16 cellular contexts compared by ENCODE assay signal in genomic region chr9:127390243-127390535, GRCh38.
"Had no signal": no experiment of that assay in that cellular context is flagged by ENCODE, and none has a peak within 500 bp of the region (broad histone marks: within the 10 kb centered on the region; RNA-seq: fewer than 3 reads in every experiment).

No MANE protein-coding gene starts in this region.

- H3K4me3 Mint-ChIP-seq: activated B cell treated with CpG ODN at 0.5 μM for 24 hours; activated CD4-positive, alpha-beta T cell treated with anti-CD3 and anti-CD28 coated beads, Interleukin-2, amount 10 ng/mL, durations not matched to agents 24 days and 14 days; activated naive CD8-positive, alpha-beta T cell treated with anti-CD3 and anti-CD28 coated beads, Interleukin-2, amount 50 U/mL, for 24 hours; activated T-helper 1 cell treated with anti-CD3 and anti-CD28 coated beads, Interleukin-12 subunit alpha, Interleukin-12 subunit beta, Interleukin-2, Interleukin-4 antibody, amounts not matched to agents 30 ng/mL and 10 ng/mL and 1 ng/mL, durations not matched to agents 14 hours and 24 hours and 36 hours; dendritic cell treated with granulocyte-macrophage colony-stimulating factor and Interleukin-4, amounts not matched to agents 40 ng/mL and 50 ng/mL, for 4 days; naive B cell; stimulated activated memory B cell treated with anti-CD40 and anti-IgM and Interleukin-4, amounts not matched to agents 10 μg/mL and 1 μg/mL and 100 μg/mL, for 72 hours had no signal

- DNase-seq: activated B cell treated with CpG ODN at 0.5 μM for 24 hours; activated CD8-positive, alpha-beta memory T cell treated with anti-CD3 and anti-CD28 coated beads for 24 hours; activated naive CD4-positive, alpha-beta T cell treated with Interleukin-2 at 50 U/mL for 16 hours; activated naive CD8-positive, alpha-beta T cell treated with anti-CD3 and anti-CD28 coated beads, Interleukin-2, amount 50 U/mL, for 24 hours; aorta; effector memory CD4-positive, alpha-beta T cell; foreskin fibroblast; hypothalamus; kidney; left lung; mammary epithelial cell; naive B cell had no signal

- H3K27ac Mint-ChIP-seq: activated B cell treated with CpG ODN at 0.5 μM for 24 hours; activated naive CD8-positive, alpha-beta T cell treated with anti-CD3 and anti-CD28 coated beads, Interleukin-2, amount 50 U/mL, for 24 hours; activated T-helper 1 cell treated with anti-CD3 and anti-CD28 coated beads, Interleukin-12 subunit alpha, Interleukin-12 subunit beta, Interleukin-2, Interleukin-4 antibody, amounts not matched to agents 30 ng/mL and 10 ng/mL and 1 ng/mL, durations not matched to agents 14 hours and 24 hours and 36 hours; dendritic cell treated with granulocyte-macrophage colony-stimulating factor and Interleukin-4, amounts not matched to agents 40 ng/mL and 50 ng/mL, for 4 days; stimulated activated memory B cell treated with anti-CD40 and anti-IgM and Interleukin-4, amounts not matched to agents 10 μg/mL and 1 μg/mL and 100 μg/mL, for 72 hours had no signal

- H3K9me3 Mint-ChIP-seq: activated B cell treated with CpG ODN at 0.5 μM for 24 hours; activated CD4-positive, alpha-beta T cell treated with anti-CD3 and anti-CD28 coated beads, Interleukin-2, amount 10 ng/mL, durations not matched to agents 24 days and 14 days; activated naive CD8-positive, alpha-beta T cell treated with anti-CD3 and anti-CD28 coated beads, Interleukin-2, amount 50 U/mL, for 24 hours; activated T-helper 1 cell treated with anti-CD3 and anti-CD28 coated beads, Interleukin-12 subunit alpha, Interleukin-12 subunit beta, Interleukin-2, Interleukin-4 antibody, amounts not matched to agents 30 ng/mL and 10 ng/mL and 1 ng/mL, durations not matched to agents 14 hours and 24 hours and 36 hours; dendritic cell treated with granulocyte-macrophage colony-stimulating factor and Interleukin-4, amounts not matched to agents 40 ng/mL and 50 ng/mL, for 4 days; naive B cell; stimulated activated memory B cell treated with anti-CD40 and anti-IgM and Interleukin-4, amounts not matched to agents 10 μg/mL and 1 μg/mL and 100 μg/mL, for 72 hours had no signal

- H3K36me3 Mint-ChIP-seq: naive B cell; stimulated activated memory B cell treated with anti-CD40 and anti-IgM and Interleukin-4, amounts not matched to agents 10 μg/mL and 1 μg/mL and 100 μg/mL, for 72 hours had no signal
